In genomic region chrX:149572743-149573142, GRCh38 we compare ENCODE assay signal across 2 cellular contexts.
TF ChIP-seq lines count a peak whose summit lies in the region.

No MANE protein-coding gene starts in this region.

TF ChIP-seq in HepG2, 621 proteins besides CTCF, POLR2A, EP300 and RAD21:
- TF ChIP-seq CREBL2 (CRISPR knock-in tag; IDR thresholded peaks at IDR 0.05; ENCODE audit: borderline replicate concordance) (no peak), ATF7 (IDR thresholded peaks at IDR 0.05) (no peak), ATF7 (CRISPR knock-in tag; IDR thresholded peaks at IDR 0.05) (no peak), ELK4 (CRISPR knock-in tag; IDR thresholded peaks at IDR 0.05; ENCODE audit: borderline replicate concordance) (no peak), MAFF (IDR thresholded peaks at IDR 0.05; ENCODE audit: low read depth, low read length) (0 out of 2 replicates have a peak, but pooled peaks have one; percentile 46), ZNF710 (CRISPR knock-in tag; IDR thresholded peaks at IDR 0.05; ENCODE audit: borderline replicate concordance) (no peak), ZMYM4 (CRISPR knock-in tag; IDR thresholded peaks at IDR 0.05) (no peak), NFATC3 (CRISPR knock-in tag; IDR thresholded peaks at IDR 0.05) (no peak), ZNF350 (CRISPR knock-in tag; IDR thresholded peaks at IDR 0.05; ENCODE audit: borderline replicate concordance, low read depth) (no peak), ARHGAP35 (CRISPR knock-in tag; IDR thresholded peaks at IDR 0.05; ENCODE audit: borderline replicate concordance) (no peak), MAFK (conservative IDR thresholded peaks at IDR 0.05 in 1 of 2, IDR thresholded peaks at IDR 0.05 in 1 of 2; ENCODE audit: low read length in 2 of 2) (peak; percentile 19 to 63; a peak in 2 of 4 replicates), ZBTB44 (CRISPR knock-in tag; IDR thresholded peaks at IDR 0.05) (no peak), ELF3 (CRISPR knock-in tag; IDR thresholded peaks at IDR 0.05) (no peak)
- TF ChIP-seq, protein P1, sequence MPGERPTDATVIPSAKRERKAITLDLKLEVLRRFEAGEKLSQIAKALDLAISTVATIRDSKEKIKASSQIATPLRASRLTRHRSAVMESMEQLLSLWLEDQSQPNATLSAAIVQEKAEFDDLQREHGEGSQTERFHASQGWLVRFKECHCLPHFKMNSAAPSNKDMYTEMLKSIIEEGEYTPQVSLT (CRISPR knock-in tag; IDR thresholded peaks at IDR 0.05; ENCODE audit: borderline replicate concordance, low read depth), result no peak

TF ChIP-seq in GM12891, 5 proteins besides CTCF, POLR2A, EP300 and RAD21:
- TF ChIP-seq SPI1 (IDR thresholded peaks at IDR 0.05; ENCODE audit: low read depth, low read length) (no peak), TAF1 (IDR thresholded peaks at IDR 0.05; ENCODE audit: low read depth, low read length) (no peak), POU2F2 (IDR thresholded peaks at IDR 0.05; ENCODE audit: low read depth, low read length) (no peak), PAX5 (IDR thresholded peaks at IDR 0.05; ENCODE audit: insufficient read depth, low read length, severe bottlenecking) (no peak), POLR2AphosphoS5 (IDR thresholded peaks at IDR 0.05; ENCODE audit: low read depth, low read length) (no peak)
